ENCODE assay signal across 15 cellular contexts in the genomic region with DNA sequence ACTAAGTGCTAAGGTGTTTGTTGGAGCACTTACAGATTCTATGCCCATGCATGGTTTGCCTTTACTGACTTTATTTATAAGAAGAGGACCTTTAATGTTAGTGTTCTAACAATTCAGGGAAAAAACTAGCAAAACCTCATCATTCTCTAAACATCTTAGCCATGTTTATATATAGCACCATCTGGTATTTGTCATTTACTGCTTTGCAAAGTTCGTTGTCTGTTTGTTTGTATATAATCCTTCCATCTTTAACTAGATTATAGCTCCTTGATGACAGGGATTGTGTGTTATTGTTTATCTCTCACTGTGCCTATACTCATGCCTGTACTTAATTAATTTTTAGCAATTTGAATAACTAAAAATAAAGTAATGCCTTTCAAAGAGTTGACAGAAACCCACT.
DNase-seq lines count a peak whose midpoint lies in the region; ATAC-seq, FAIRE-seq and TF ChIP-seq lines count a peak whose summit lies in the region.
"Had no signal": no experiment of that assay in that cellular context is flagged by ENCODE, and none has a peak within 500 bp of the region (broad histone marks: within the 10 kb centered on the region; RNA-seq: fewer than 3 reads in every experiment).

No MANE protein-coding gene starts in this region.

- H3K9me3 ChIP-seq in adipocyte (ENCODE audit: control insufficient read depth, low read length) = no peaks in the 10 kb centered on the region
- H3K9me3 ChIP-seq in mesenchymal stem cell (ENCODE audit: control insufficient read depth, low read length) = no peaks in the 10 kb centered on the region
- H3K9me3 ChIP-seq: BLaER1 had no signal

- no peak overlapping the region for H2BK12ac ChIP-seq in mesenchymal stem cell (ENCODE audit: low read length in 2 of 2)

- no peak overlapping the region for H2BK5ac ChIP-seq in mesenchymal stem cell (ENCODE audit: low read depth, low read length, poor library complexity, severe bottlenecking)

- H2BK15ac ChIP-seq in mesenchymal stem cell (ENCODE audit: low read depth, poor library complexity, severe bottlenecking) = no peak overlapping the region

- peaks cover 8% of the 10 kb centered on the region for H3K36me3 ChIP-seq in adipocyte (ENCODE audit: control insufficient read depth, insufficient read depth, low read length, severe bottlenecking)
- peaks cover 0 to 45% of the 10 kb centered on the region in 2 experiments for H3K36me3 ChIP-seq in mesenchymal stem cell (ENCODE audit: control insufficient read depth in 1 of 2, insufficient read depth in 2 of 2, low read depth in 1 of 2, low read length in 2 of 2)
- H3K36me3 ChIP-seq: BLaER1 had no signal

- no peak for ATAC-seq in HG02973 (IDR thresholded peaks at IDR 0.05; ENCODE audit: unreplicated experiment)
- ATAC-seq: GM12878 had no signal

- no peak overlapping the region for H3K27ac ChIP-seq in mesenchymal stem cell (ENCODE audit: low read length, poor library complexity, severe bottlenecking)
- H3K27ac ChIP-seq: BLaER1 had no signal

- H3K4me2 ChIP-seq in mesenchymal stem cell (ENCODE audit: low read length, poor library complexity, severe bottlenecking) = no peak overlapping the region
- H3K4me2 ChIP-seq: BLaER1 had no signal

- no peaks in the 10 kb centered on the region for H3K79me1 ChIP-seq in mesenchymal stem cell (replicated peaks; ENCODE audit: low read length, poor library complexity, severe bottlenecking)

- H3K9ac ChIP-seq in adipocyte (ENCODE audit: low read length) (no peak overlapping the region), mesenchymal stem cell (ENCODE audit: low read length) (no peak overlapping the region)
- H3K9ac ChIP-seq: BLaER1 had no signal

- WGBS in mesenchymal stem cell = no CpG with 5 or more reads among the region's 1 CpG

- H3K18ac ChIP-seq in mesenchymal stem cell (ENCODE audit: low read depth in 1 of 2, low read length in 2 of 2) = no peak overlapping the region

- no peak overlapping the region for H3K4ac ChIP-seq in mesenchymal stem cell (ENCODE audit: low read depth in 1 of 2, low read length in 2 of 2)

- TF ChIP-seq CTCF in D721Med (IDR thresholded peaks at IDR 0.05; ENCODE audit: insufficient read depth, missing control alignments) = no peak

- no peak for DNase-seq in D721Med (ENCODE audit: insufficient read length, low spot score)
- DNase-seq in HCEC 1CT = peak; percentile 37
- peak; percentile 22 for DNase-seq in adipocyte (ENCODE audit: low read depth)
- peak; percentile 86 for DNase-seq in mesenchymal stem cell
- no peak for DNase-seq in UCSD-AML1 (lab: John Stamatoyannopoulos, UW; ENCODE audit: unreplicated experiment)
- no peak for DNase-seq in NCI-H146 treated with DMSO at 0.1 percent for 48 hours (lab: John Stamatoyannopoulos, UW; ENCODE audit: unreplicated experiment)
- DNase-seq: 8988T; CD4-positive, alpha-beta memory T cell; DMS79 treated with DMSO at 0.1 percent for 48 hours; EL; GOT3; H9 had no signal

- no peak overlapping the region for H3K23ac ChIP-seq in mesenchymal stem cell (ENCODE audit: low read length in 2 of 2)

- H3K4me1 ChIP-seq in adipocyte (ENCODE audit: control insufficient read depth, insufficient read depth, low read length) = peaks cover 5% of the 10 kb centered on the region
- H3K4me1 ChIP-seq in mesenchymal stem cell (ENCODE audit: control insufficient read depth, insufficient read depth, low read depth, low read length) = peaks cover 6% of the 10 kb centered on the region
- H3K4me1 ChIP-seq: BLaER1 had no signal

- H4K8ac ChIP-seq in mesenchymal stem cell (ENCODE audit: low read length) = no peak overlapping the region

- no peaks in the 10 kb centered on the region for H3K27me3 ChIP-seq in adipocyte (replicated peaks; ENCODE audit: control insufficient read depth, insufficient read depth, low read length)
- no peaks in the 10 kb centered on the region for H3K27me3 ChIP-seq in mesenchymal stem cell (ENCODE audit: control insufficient read depth in 1 of 2, insufficient read depth in 1 of 2, low read length in 2 of 2)
- H3K27me3 ChIP-seq: BLaER1 had no signal

- H3K14ac ChIP-seq in mesenchymal stem cell (ENCODE audit: low read length in 2 of 2) = no peak overlapping the region

- no peak overlapping the region for H2AK5ac ChIP-seq in mesenchymal stem cell (ENCODE audit: low read length, severe bottlenecking)

- H2AFZ ChIP-seq in mesenchymal stem cell (ENCODE audit: low read depth, low read length) = no peak overlapping the region

- H2BK120ac ChIP-seq in mesenchymal stem cell (ENCODE audit: low read depth, low read length) = no peak overlapping the region

- peak; percentile 67 for FAIRE-seq in D721Med (lab: Jason Lieb, UNC)
- FAIRE-seq: GM12878 had no signal

- H3K4me3 ChIP-seq in adipocyte (ENCODE audit: low read length) = no peak overlapping the region
- no peak overlapping the region for H3K4me3 ChIP-seq in mesenchymal stem cell (ENCODE audit: insufficient read depth in 1 of 2, low read depth in 1 of 2, low read length in 2 of 2)
- H3K4me3 ChIP-seq: BLaER1, GM12878 had no signal

- H4K91ac ChIP-seq in mesenchymal stem cell (ENCODE audit: low read length) = no peak overlapping the region

Comparison
In these comparisons a context has a peak if more than half of its experiments do, and no peak if none do; other contexts are left out.
1. DNase-seq: peak in HCEC 1CT (single experiment), adipocyte (single experiment) and mesenchymal stem cell (single experiment); none in D721Med (single experiment), UCSD-AML1 (single experiment) and NCI-H146 treated with DMSO at 0.1 percent for 48 hours (single experiment).